In the genomic region with DNA sequence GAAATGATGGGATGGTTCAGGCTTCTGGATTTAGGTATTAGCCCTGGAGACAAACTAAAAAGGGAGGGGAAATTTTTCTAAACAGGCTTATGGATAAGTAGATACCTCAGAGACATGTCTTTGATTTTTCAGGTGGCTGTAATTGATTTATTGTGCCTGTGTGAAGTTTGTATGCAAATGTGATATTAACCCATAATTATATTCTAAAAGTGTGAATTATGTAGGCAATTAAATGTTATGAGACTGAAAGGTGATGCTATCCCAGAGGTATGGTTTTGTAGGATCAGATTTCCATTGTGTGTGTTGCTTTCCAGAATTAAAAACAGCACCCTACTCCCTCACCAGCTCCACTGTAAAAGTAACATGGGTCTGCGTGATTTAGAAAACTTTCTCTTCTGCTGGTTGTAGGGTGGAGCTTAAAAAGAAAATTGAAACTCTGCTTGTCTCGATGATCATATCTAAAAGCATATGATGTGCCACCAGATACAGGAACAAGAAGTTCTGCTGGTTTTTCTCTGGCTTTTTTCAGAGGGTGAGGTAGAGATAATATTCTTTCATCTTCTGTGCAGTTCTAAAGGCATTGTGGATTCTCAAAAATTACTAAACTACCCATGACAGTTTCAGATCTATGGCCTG, we compare ENCODE assay signal across 12 cellular contexts.
DNase-seq lines count a peak whose midpoint lies in the region; ATAC-seq and TF ChIP-seq lines count a peak whose summit lies in the region.
"Had no signal": no experiment of that assay in that cellular context is flagged by ENCODE, and none has a peak within 500 bp of the region (broad histone marks: within the 10 kb centered on the region; RNA-seq: fewer than 3 reads in every experiment).

No MANE protein-coding gene starts in this region.

- CTCF ChIA-PET in activated B cell treated with CpG ODN at 0.5 μM for 24 hours (lab: Charles Lee) = interaction anchor here (0.5 kb wide), 1 partner anchor 72 kb away, joined by 3 read pairs; no protein-coding TSS in a partner anchor

- no peaks in the 10 kb centered on the region for H3K36me3 Mint-ChIP-seq in activated B cell treated with CpG ODN at 0.5 μM for 24 hours (ENCODE audit: low read depth)

- H3K27ac Mint-ChIP-seq in activated B cell treated with CpG ODN at 0.5 μM for 24 hours = no peak overlapping the region
- H3K27ac Mint-ChIP-seq: activated T-cell treated with anti-CD3 and anti-CD28 coated beads, Interleukin-2, amount 50 U/mL, for 24 hours had no signal

- peak; percentile 76 for ATAC-seq in GM18870 (IDR thresholded peaks at IDR 0.05; ENCODE audit: unreplicated experiment)
- ATAC-seq in GM21576 (IDR thresholded peaks at IDR 0.05; ENCODE audit: unreplicated experiment) = peak; percentile 97
- peak; percentile 74 for ATAC-seq in HG03196 (IDR thresholded peaks at IDR 0.05; ENCODE audit: unreplicated experiment)
- peak; percentile 42 for ATAC-seq in activated B cell treated with CpG ODN at 0.5 μM for 24 hours (ENCODE audit: low read depth)

- DNase-seq in activated B cell treated with CpG ODN at 0.5 μM for 24 hours = no peak
- no peak for DNase-seq in nucleus accumbens (lab: John Stamatoyannopoulos, UW)
- no peak for DNase-seq in NCI-H1694 (lab: John Stamatoyannopoulos, UW)
- DNase-seq in activated CD4-positive, alpha-beta T cell treated with anti-CD3 and anti-CD28 coated beads for 4 hours = no peak
- DNase-seq in NCI-H2227 (lab: John Stamatoyannopoulos, UW; ENCODE audit: unreplicated experiment) = no peak
- DNase-seq: activated T-cell treated with anti-CD3 and anti-CD28 coated beads, Interleukin-2, amount 50 U/mL, for 24 hours; Kasumi-1; stimulated activated CD4-positive, alpha-beta T cell treated with anti-CD3 and anti-CD28 coated beads, Interleukin-4, amount 100 ng/mL, for 4 hours; T1000 had no signal

- POLR2A ChIA-PET in activated B cell treated with CpG ODN at 0.5 μM for 24 hours (lab: Charles Lee) = interaction anchor here (0.7 kb wide), 2 partner anchors 157 to 208 kb away, joined by 3 to 5 read pairs; no protein-coding TSS in a partner anchor

- no peaks in the 10 kb centered on the region for H3K27me3 Mint-ChIP-seq in activated B cell treated with CpG ODN at 0.5 μM for 24 hours
- H3K27me3 Mint-ChIP-seq: activated T-cell treated with anti-CD3 and anti-CD28 coated beads, Interleukin-2, amount 50 U/mL, for 24 hours had no signal

- intact Hi-C loops in activated B cell treated with CpG ODN at 0.5 μM for 24 hours (cut with micrococcal nuclease) = no loop called here

- no peaks in the 10 kb centered on the region for H3K9me3 Mint-ChIP-seq in activated B cell treated with CpG ODN at 0.5 μM for 24 hours

- no peak for TF ChIP-seq CTCF in activated B cell treated with CpG ODN at 0.5 μM for 24 hours (IDR thresholded peaks at IDR 0.05)

- H3K4me1 Mint-ChIP-seq in activated B cell treated with CpG ODN at 0.5 μM for 24 hours = peaks cover 16% of the 10 kb centered on the region

- no peak overlapping the region for H3K4me3 Mint-ChIP-seq in activated B cell treated with CpG ODN at 0.5 μM for 24 hours
- H3K4me3 Mint-ChIP-seq: activated T-cell treated with anti-CD3 and anti-CD28 coated beads, Interleukin-2, amount 50 U/mL, for 24 hours had no signal

Comparison
In these comparisons a context has a peak if more than half of its experiments do, and no peak if none do; other contexts are left out.
1. ATAC-seq: peak in every context shown above with its lines; median percentile 97 in GM21576; 76 in GM18870; 74 in HG03196; 42 in activated B cell treated with CpG ODN at 0.5 μM for 24 hours.